In the genomic region with DNA sequence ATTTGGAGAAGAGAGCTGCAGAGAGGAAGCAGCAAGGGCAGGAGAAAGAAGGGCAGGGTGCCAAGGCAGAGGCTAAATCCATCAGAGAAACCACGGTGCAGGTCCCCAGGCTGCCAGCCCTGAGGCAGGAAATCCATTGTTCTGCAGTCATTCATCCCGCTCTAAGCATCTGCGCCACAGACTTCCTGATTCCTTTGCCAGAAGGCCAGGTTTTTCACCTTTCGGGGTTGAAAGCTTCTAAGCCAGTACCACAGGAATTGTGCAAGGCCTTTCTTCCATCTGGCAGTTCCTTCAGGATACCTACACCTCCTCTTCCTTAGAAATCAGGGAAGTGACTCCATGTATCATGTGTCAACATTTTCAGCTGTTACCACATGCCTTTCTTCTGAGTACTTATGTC, we compare ENCODE assay signal across 11 cellular contexts. TPM values are rescaled to one million over a fixed set of nuclear protein-coding genes. Genes with fewer than 3 reads are reported as not detected.
A peak's percentile ranks its signal among the peaks of the same experiment; 100 is the strongest.
DNase-seq lines count a peak whose midpoint lies in the region; ATAC-seq, FAIRE-seq and TF ChIP-seq lines count a peak whose summit lies in the region.
"Had no signal": no experiment of that assay in that cellular context is flagged by ENCODE, and none has a peak within 500 bp of the region (broad histone marks: within the 10 kb centered on the region; RNA-seq: fewer than 3 reads in every experiment).

No MANE protein-coding gene starts in this region.

- no peaks in the 10 kb centered on the region for H3K4me1 ChIP-seq in hepatocyte (ENCODE audit: insufficient read depth)

- no peak overlapping the region for H3K27ac ChIP-seq in hepatocyte
- H3K27ac ChIP-seq: VCaP had no signal

- no peak overlapping the region for H2AFZ ChIP-seq in hepatocyte

- H3K9me2 ChIP-seq in hepatocyte (replicated peaks; ENCODE audit: insufficient read depth), result no peaks in the 10 kb centered on the region

- H3K9me3 ChIP-seq in MG63 (no peaks in the 10 kb centered on the region), hepatocyte (ENCODE audit: low read depth) (no peaks in the 10 kb centered on the region)

- 60% methylated on average over 4 of the region's 4 CpGs for WGBS in hepatocyte (ENCODE audit: low lambda C conversion rate, missing lambda C conversion rate)

- no peaks in the 10 kb centered on the region for H3K27me3 ChIP-seq in MG63
- H3K27me3 ChIP-seq in hepatocyte, result no peaks in the 10 kb centered on the region

- ATAC-seq in GM18861 (IDR thresholded peaks at IDR 0.05; ENCODE audit: unreplicated experiment) (no peak), SK-N-SH treated with all-trans-retinoic acid at 6 μM for 48 hours (no peak)

- H3K4me3 ChIP-seq in AG10803 (ENCODE audit: low read length) (no peak overlapping the region), MG63 (no peak overlapping the region), hepatocyte (no peak overlapping the region)

- no peak for FAIRE-seq in frontal cortex (lab: Jason Lieb, UNC)

- H3K36me3 ChIP-seq in MG63 (no peaks in the 10 kb centered on the region), hepatocyte (replicated peaks; ENCODE audit: insufficient read depth, low read depth) (no peaks in the 10 kb centered on the region)

- no peaks in the 10 kb centered on the region for H4K20me1 ChIP-seq in hepatocyte (ENCODE audit: insufficient read depth, poor library complexity, severe bottlenecking)

- DNase-seq in AG10803 (ENCODE audit: low read depth), result peak; percentile 28
- peak; percentile 3 for DNase-seq in MG63
- peak; percentile 14 for DNase-seq in UCSD-AML1 (lab: John Stamatoyannopoulos, UW; ENCODE audit: unreplicated experiment)
- peak; percentile 74 for DNase-seq in iPS-NIHi11 (ENCODE audit: low spot score)
- no peak for DNase-seq in frontal cortex (ENCODE audit: low spot score in 2 of 2)
- DNase-seq in hepatocyte (ENCODE audit: low spot score), result no peak
- DNase-seq: AML-193, amygdala had no signal

- H3K4me2 ChIP-seq in hepatocyte, result no peak overlapping the region

- TF ChIP-seq CTCF in AG10803 (conservative IDR thresholded peaks at IDR 0.05; ENCODE audit: low read length) (no peak), hepatocyte (IDR thresholded peaks at IDR 0.05; ENCODE audit: poor library complexity) (no peak)

- no peaks in the 10 kb centered on the region for H3K79me2 ChIP-seq in hepatocyte

TF ChIP-seq in SK-N-SH treated with all-trans-retinoic acid at 6 μM for 48 hours, 23 proteins besides CTCF, POLR2A, EP300 and RAD21:
- no peak for TF ChIP-seq RARB (CRISPR knock-in tag; IDR thresholded peaks at IDR 0.05)
- no peak for TF ChIP-seq ZFP30 (CRISPR knock-in tag; IDR thresholded peaks at IDR 0.05)
- TF ChIP-seq PPARA (CRISPR knock-in tag; IDR thresholded peaks at IDR 0.05; ENCODE audit: borderline replicate concordance), result no peak
- TF ChIP-seq, protein P1, sequence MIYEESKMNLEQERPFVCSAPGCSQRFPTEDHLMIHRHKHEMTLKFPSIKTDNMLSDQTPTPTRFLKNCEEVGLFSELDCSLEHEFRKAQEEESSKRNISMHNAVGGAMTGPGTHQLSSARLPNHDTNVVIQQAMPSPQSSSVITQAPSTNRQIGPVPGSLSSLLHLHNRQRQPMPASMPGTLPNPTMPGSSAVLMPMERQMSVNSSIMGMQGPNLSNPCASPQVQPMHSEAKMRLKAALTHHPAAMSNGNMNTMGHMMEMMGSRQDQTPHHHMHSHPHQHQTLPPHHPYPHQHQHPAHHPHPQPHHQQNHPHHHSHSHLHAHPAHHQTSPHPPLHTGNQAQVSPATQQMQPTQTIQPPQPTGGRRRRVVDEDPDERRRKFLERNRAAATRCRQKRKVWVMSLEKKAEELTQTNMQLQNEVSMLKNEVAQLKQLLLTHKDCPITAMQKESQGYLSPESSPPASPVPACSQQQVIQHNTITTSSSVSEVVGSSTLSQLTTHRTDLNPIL (CRISPR knock-in tag; IDR thresholded peaks at IDR 0.05; ENCODE audit: low read depth), result no peak
- TF ChIP-seq, protein P2, sequence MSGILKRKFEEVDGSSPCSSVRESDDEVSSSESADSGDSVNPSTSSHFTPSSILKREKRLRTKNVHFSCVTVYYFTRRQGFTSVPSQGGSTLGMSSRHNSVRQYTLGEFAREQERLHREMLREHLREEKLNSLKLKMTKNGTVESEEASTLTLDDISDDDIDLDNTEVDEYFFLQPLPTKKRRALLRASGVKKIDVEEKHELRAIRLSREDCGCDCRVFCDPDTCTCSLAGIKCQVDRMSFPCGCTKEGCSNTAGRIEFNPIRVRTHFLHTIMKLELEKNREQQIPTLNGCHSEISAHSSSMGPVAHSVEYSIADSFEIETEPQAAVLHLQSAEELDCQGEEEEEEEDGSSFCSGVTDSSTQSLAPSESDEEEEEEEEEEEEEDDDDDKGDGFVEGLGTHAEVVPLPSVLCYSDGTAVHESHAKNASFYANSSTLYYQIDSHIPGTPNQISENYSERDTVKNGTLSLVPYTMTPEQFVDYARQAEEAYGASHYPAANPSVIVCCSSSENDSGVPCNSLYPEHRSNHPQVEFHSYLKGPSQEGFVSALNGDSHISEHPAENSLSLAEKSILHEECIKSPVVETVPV (CRISPR knock-in tag; IDR thresholded peaks at IDR 0.05), result no peak
- no peak for TF ChIP-seq TCF4 (CRISPR knock-in tag; IDR thresholded peaks at IDR 0.05; ENCODE audit: borderline replicate concordance)
- no peak for TF ChIP-seq GLIS3 (CRISPR knock-in tag; IDR thresholded peaks at IDR 0.05)
- TF ChIP-seq BACH2 (CRISPR knock-in tag; IDR thresholded peaks at IDR 0.05; ENCODE audit: borderline replicate concordance), result no peak
- TF ChIP-seq ZC3H10 (CRISPR knock-in tag; IDR thresholded peaks at IDR 0.05), result no peak
- no peak for TF ChIP-seq CSDC2 (CRISPR knock-in tag; IDR thresholded peaks at IDR 0.05)
- TF ChIP-seq, protein P3, sequence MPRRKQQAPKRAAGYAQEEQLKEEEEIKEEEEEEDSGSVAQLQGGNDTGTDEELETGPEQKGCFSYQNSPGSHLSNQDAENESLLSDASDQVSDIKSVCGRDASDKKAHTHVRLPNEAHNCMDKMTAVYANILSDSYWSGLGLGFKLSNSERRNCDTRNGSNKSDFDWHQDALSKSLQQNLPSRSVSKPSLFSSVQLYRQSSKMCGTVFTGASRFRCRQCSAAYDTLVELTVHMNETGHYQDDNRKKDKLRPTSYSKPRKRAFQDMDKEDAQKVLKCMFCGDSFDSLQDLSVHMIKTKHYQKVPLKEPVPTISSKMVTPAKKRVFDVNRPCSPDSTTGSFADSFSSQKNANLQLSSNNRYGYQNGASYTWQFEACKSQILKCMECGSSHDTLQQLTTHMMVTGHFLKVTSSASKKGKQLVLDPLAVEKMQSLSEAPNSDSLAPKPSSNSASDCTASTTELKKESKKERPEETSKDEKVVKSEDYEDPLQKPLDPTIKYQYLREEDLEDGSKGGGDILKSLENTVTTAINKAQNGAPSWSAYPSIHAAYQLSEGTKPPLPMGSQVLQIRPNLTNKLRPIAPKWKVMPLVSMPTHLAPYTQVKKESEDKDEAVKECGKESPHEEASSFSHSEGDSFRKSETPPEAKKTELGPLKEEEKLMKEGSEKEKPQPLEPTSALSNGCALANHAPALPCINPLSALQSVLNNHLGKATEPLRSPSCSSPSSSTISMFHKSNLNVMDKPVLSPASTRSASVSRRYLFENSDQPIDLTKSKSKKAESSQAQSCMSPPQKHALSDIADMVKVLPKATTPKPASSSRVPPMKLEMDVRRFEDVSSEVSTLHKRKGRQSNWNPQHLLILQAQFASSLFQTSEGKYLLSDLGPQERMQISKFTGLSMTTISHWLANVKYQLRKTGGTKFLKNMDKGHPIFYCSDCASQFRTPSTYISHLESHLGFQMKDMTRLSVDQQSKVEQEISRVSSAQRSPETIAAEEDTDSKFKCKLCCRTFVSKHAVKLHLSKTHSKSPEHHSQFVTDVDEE (CRISPR knock-in tag; IDR thresholded peaks at IDR 0.05), result no peak
- TF ChIP-seq, protein P4, sequence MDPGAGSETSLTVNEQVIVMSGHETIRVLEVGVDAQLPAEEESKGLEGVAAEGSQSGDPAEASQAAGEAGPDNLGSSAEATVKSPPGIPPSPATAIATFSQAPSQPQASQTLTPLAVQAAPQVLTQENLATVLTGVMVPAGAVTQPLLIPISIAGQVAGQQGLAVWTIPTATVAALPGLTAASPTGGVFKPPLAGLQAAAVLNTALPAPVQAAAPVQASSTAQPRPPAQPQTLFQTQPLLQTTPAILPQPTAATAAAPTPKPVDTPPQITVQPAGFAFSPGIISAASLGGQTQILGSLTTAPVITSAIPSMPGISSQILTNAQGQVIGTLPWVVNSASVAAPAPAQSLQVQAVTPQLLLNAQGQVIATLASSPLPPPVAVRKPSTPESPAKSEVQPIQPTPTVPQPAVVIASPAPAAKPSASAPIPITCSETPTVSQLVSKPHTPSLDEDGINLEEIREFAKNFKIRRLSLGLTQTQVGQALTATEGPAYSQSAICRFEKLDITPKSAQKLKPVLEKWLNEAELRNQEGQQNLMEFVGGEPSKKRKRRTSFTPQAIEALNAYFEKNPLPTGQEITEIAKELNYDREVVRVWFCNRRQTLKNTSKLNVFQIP (CRISPR knock-in tag; IDR thresholded peaks at IDR 0.05; ENCODE audit: borderline replicate concordance, low read depth), result no peak
- TF ChIP-seq ESRRG (CRISPR knock-in tag; IDR thresholded peaks at IDR 0.05), result no peak
- TF ChIP-seq TOX (CRISPR knock-in tag; IDR thresholded peaks at IDR 0.05; ENCODE audit: borderline replicate concordance), result no peak
- no peak for TF ChIP-seq ZNF565 (CRISPR knock-in tag; conservative IDR thresholded peaks at IDR 0.05; ENCODE audit: low read depth)
- TF ChIP-seq ZFP3 (CRISPR knock-in tag; IDR thresholded peaks at IDR 0.05), result no peak
- TF ChIP-seq, protein P5, sequence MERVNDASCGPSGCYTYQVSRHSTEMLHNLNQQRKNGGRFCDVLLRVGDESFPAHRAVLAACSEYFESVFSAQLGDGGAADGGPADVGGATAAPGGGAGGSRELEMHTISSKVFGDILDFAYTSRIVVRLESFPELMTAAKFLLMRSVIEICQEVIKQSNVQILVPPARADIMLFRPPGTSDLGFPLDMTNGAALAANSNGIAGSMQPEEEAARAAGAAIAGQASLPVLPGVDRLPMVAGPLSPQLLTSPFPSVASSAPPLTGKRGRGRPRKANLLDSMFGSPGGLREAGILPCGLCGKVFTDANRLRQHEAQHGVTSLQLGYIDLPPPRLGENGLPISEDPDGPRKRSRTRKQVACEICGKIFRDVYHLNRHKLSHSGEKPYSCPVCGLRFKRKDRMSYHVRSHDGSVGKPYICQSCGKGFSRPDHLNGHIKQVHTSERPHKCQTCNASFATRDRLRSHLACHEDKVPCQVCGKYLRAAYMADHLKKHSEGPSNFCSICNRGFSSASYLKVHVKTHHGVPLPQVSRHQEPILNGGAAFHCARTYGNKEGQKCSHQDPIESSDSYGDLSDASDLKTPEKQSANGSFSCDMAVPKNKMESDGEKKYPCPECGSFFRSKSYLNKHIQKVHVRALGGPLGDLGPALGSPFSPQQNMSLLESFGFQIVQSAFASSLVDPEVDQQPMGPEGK (CRISPR knock-in tag; IDR thresholded peaks at IDR 0.05; ENCODE audit: borderline replicate concordance), result no peak
- no peak for TF ChIP-seq ZNF8 (CRISPR knock-in tag; IDR thresholded peaks at IDR 0.05)
- no peak for TF ChIP-seq ARNTL (CRISPR knock-in tag; IDR thresholded peaks at IDR 0.05; ENCODE audit: borderline replicate concordance, low read depth)

RNA-seq across cellular contexts. Expression of a gene that starts 45.6 kb away (rescaled TPM):
- not detected in 2 replicates for total RNA-seq in MG63 (2014; rRNA removed; shearing (Covaris generic); ENCODE audit: low replicate concordance)
- total RNA-seq in frontal cortex (6.5 TPM), hepatocyte (1.8 and 2.0 TPM in 2 replicates)
- polyA plus RNA-seq in hepatocyte, result 0.70 and 1.0 TPM in 2 replicates

Comparison
In these comparisons a context has a peak if more than half of its experiments do, and no peak if none do; other contexts are left out.
1. DNase-seq: peak in AG10803 (single experiment), MG63 (single experiment), UCSD-AML1 (single experiment) and iPS-NIHi11 (single experiment); none in frontal cortex (0 of 2) and hepatocyte (single experiment).